ENCODE assay signal across 8 cellular contexts in the genomic region with DNA sequence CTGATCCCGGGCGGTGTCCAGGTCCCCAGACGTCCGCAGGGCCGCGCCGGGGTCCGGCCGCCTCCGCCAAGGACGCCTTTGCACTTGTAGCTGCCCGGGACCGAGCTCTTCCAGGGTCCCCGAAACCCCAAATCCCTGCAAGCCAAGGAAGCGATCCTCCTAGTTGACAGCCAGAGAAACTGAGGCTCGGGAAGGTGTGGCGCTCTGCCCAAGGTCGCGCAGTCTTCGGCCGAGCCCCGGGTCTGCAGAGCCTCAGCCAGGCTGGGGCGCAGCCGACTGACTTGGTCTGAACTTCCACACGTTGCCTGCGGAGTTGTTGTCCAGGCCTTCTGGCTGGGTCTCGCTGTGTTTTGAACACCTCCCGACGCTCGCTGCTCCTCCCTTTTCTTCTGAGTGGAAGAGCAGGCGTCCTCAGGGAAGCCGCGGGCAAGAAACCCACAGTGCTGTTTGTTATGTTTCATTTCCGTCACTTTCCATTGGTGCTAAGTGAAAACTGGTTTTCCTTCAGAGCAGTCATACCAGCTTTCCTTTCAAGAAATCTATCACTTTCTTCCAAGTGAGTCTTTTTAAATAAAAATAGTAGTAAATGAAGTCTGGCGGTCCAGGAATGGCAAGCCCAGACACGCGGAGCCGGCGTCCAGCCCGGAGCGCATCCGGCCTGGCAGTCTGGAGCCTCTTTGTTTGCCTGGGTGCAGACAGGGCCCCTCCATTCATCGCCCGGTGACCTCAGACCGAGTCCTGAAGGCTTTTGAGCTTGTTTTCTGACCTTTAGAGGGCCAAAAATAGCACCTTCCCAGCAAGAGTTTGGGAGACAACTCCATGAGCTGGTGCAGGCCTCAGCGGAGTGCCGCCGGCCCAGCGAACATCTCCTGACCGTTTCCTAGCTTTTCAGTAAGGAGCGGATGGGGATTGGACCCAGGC. TPM values are rescaled to one million over a fixed set of nuclear protein-coding genes. Genes with fewer than 3 reads are reported as not detected.
DNase-seq lines count a peak whose midpoint lies in the region; ATAC-seq and TF ChIP-seq lines count a peak whose summit lies in the region.

No MANE protein-coding gene starts in this region.

- peak overlapping the region; percentile 80 for H3K9ac ChIP-seq in BLaER1

- H3K27ac ChIP-seq in BLaER1 (peak overlapping the region; percentile 61), spleen (peak overlapping the region; percentile 17 to 85 (median 74))

- TF ChIP-seq CTCF in kidney epithelial cell (IDR thresholded peaks at IDR 0.05; ENCODE audit: insufficient read depth, low read length, poor library complexity, severe bottlenecking) (no peak), spleen (IDR thresholded peaks at IDR 0.05 in 8 of 11, conservative IDR thresholded peaks at IDR 0.05 in 3 of 11) (no peak)

- H3K27me3 ChIP-seq in BLaER1, result no peaks in the 10 kb centered on the region
- no peaks in the 10 kb centered on the region for H3K27me3 ChIP-seq in kidney epithelial cell (ENCODE audit: control insufficient read depth, insufficient read depth, low read length)
- H3K27me3 ChIP-seq in spleen (replicated peaks in 1 of 7), result no peaks in the 10 kb centered on the region

- H3K36me3 ChIP-seq in BLaER1 (no peaks in the 10 kb centered on the region), kidney epithelial cell (ENCODE audit: control insufficient read depth, insufficient read depth, low read length) (no peaks in the 10 kb centered on the region), spleen (peaks cover 0 to 2% (median 0%) of the 10 kb centered on the region in 6 donors)

- H3K4me1 ChIP-seq in BLaER1, result peaks cover 22% of the 10 kb centered on the region
- peaks cover 0 to 42% (median 25%) of the 10 kb centered on the region in 6 donors for H3K4me1 ChIP-seq in spleen

- H3K9me3 ChIP-seq in BLaER1 (no peaks in the 10 kb centered on the region), spleen (no peaks in the 10 kb centered on the region)

- H3K4me3 ChIP-seq in BLaER1 (peak overlapping the region; percentile 82), kidney epithelial cell (ENCODE audit: low read depth, low read length) (peak overlapping the region; percentile 77), spleen (peak overlapping the region; percentile 60 to 98 (median 82))

- no peaks in the 10 kb centered on the region for H4K20me1 ChIP-seq in BLaER1

- no peak for TF ChIP-seq POLR2A in spleen (IDR thresholded peaks at IDR 0.05)

- intact Hi-C loops in spleen (cut with DNase I; ENCODE audit: low total_unique reads), result loop anchor here (5.0 kb wide), 1 partner anchor 38 kb away; no protein-coding TSS in a partner anchor

- H3K4me2 ChIP-seq in BLaER1, result peak overlapping the region; percentile 98

- DNase-seq in SHP77 treated with DMSO at 0.1 percent for 48 hours (lab: John Stamatoyannopoulos, UW), result peak; percentile 68
- peak; percentile 55 for DNase-seq in cerebellar cortex (ENCODE audit: low spot score)
- no peak for DNase-seq in kidney epithelial cell (ENCODE audit: low read depth)
- DNase-seq in spleen, result peak; percentile 86

- ATAC-seq in GM18517 (IDR thresholded peaks at IDR 0.05; ENCODE audit: unreplicated experiment), result peak; percentile 27
- ATAC-seq in HG03342 (IDR thresholded peaks at IDR 0.05; ENCODE audit: unreplicated experiment), result peak; percentile 36
- no peak for ATAC-seq in HG03457 (IDR thresholded peaks at IDR 0.05; ENCODE audit: unreplicated experiment)

- WGBS in spleen, 5 donors, result 20 to 33% (median 25%) methylated on average over 28 to 51 of the region's 51 CpGs

RNA-seq across cellular contexts. Expression of a gene that starts 0.7 kb away (rescaled TPM):
- 55.5 and 59.7 TPM in 2 replicates for total RNA-seq in kidney epithelial cell
- total RNA-seq in spleen, result 10 to 100 TPM; 18.0 to 48.4 (median 30.3) TPM
- polyA plus RNA-seq in spleen, result 10 to 100 TPM in 2 of 3 donors, 1 to 10 TPM in 1; 9.4 to 16.3 (median 10.8) TPM

RNA-seq across cellular contexts. Expression of a gene that starts 32.5 kb away (rescaled TPM):
- total RNA-seq in kidney epithelial cell, result 8.0 and 8.5 TPM in 2 replicates
- total RNA-seq in spleen, result 10 to 100 TPM in 1 of 7 donors, 1 to 10 TPM in 6; 3.0 to 10.0 (median 7.5) TPM
- polyA plus RNA-seq in spleen, result 1 to 10 TPM; 1.6 to 7.2 (median 5.1) TPM

RNA-seq across cellular contexts. Expression of a gene that starts 33.0 kb away (rescaled TPM):
- total RNA-seq in kidney epithelial cell, result 27.7 TPM in 2 replicates
- total RNA-seq in spleen, result 10 to 100 TPM; 24.4 to 45.0 (median 32.9) TPM
- 10 to 100 TPM in 2 of 3 donors, 1 to 10 TPM in 1; 9.8 to 13.8 (median 10.9) TPM for polyA plus RNA-seq in spleen

RNA-seq across cellular contexts. Expression of a gene that starts 52.6 kb away (rescaled TPM):
- total RNA-seq in kidney epithelial cell (0.07 TPM in 1 of 2 replicates, not detected in the other), spleen (10 to 100 TPM; 10.3 to 15.5 (median 12.5) TPM)
- 1 to 10 TPM; 1.2 to 1.9 (median 1.6) TPM for polyA plus RNA-seq in spleen
